8 cellular contexts compared by ENCODE assay signal in the genomic region with DNA sequence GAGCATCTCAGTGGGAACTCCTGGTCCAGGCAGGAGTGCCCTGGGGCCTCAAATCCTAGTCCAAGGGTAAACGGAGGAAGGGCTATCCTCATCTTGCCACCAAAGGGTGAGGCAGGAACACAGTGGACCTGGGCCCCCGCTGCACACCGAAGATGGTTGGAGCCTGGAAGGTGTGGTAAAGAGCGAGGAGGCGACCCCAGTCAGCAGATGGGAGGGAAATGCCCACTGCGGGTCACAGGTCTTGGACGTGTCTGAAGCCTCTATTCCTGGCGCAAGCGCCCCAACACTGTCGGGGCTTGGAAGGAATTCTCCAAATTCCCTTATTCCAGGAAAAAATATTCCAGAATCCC. TPM values are rescaled to one million over a fixed set of nuclear protein-coding genes. Genes with fewer than 3 reads are reported as not detected.
DNase-seq lines count a peak whose midpoint lies in the region; ATAC-seq and TF ChIP-seq lines count a peak whose summit lies in the region.

No MANE protein-coding gene starts in this region.

- peaks cover 41% of the 10 kb centered on the region for H3K27me3 Mint-ChIP-seq in T-helper 2 cell treated with Interferon-gamma antibody and Interleukin-4, amounts not matched to agents 5 μg/mL and 100 μg/mL, for 36 hours (ENCODE audit: low read depth)
- H3K27me3 Mint-ChIP-seq in brain: peaks cover 29% of the 10 kb centered on the region

- intact Hi-C loops in right lobe of liver (cut with DNase I) (no loop called here), thyroid gland (cut with DNase I) (no loop called here)

- H3K27ac ChIP-seq in right lobe of liver (peak overlapping the region in 2 of 3 donors; percentile 26 to 73), thyroid gland (peak overlapping the region; percentile 77 to 92 (median 79))

- peak overlapping the region; percentile 50 to 73 (median 53) for H3K4me3 ChIP-seq in right lobe of liver
- peak overlapping the region in 2 of 3 donors; percentile 90 to 91 for H3K4me3 ChIP-seq in thyroid gland (replicated peaks in 1 of 3)

- H3K36me3 ChIP-seq in right lobe of liver (no peaks in the 10 kb centered on the region), thyroid gland (no peaks in the 10 kb centered on the region)

- TF ChIP-seq CTCF in brain (conservative IDR thresholded peaks at IDR 0.05) (no peak), right lobe of liver (IDR thresholded peaks at IDR 0.05) (no peak), thyroid gland (IDR thresholded peaks at IDR 0.05) (no peak)

- H3K4me1 Mint-ChIP-seq in T-helper 2 cell treated with Interferon-gamma antibody and Interleukin-4, amounts not matched to agents 5 μg/mL and 100 μg/mL, for 36 hours (ENCODE audit: low read depth): no peaks in the 10 kb centered on the region
- H3K4me1 Mint-ChIP-seq in brain: peaks cover 26% of the 10 kb centered on the region

- H3K27me3 ChIP-seq in right lobe of liver (no peaks in the 10 kb centered on the region), thyroid gland (no peaks in the 10 kb centered on the region)

- ATAC-seq in right lobe of liver: no peak

- TF ChIP-seq POLR2A in right lobe of liver (IDR thresholded peaks at IDR 0.05): no peak
- TF ChIP-seq POLR2A in thyroid gland (IDR thresholded peaks at IDR 0.05): no peak

- H3K9me3 ChIP-seq in right lobe of liver (no peaks in the 10 kb centered on the region), thyroid gland (no peaks in the 10 kb centered on the region)

- H3K36me3 Mint-ChIP-seq in T-helper 2 cell treated with Interferon-gamma antibody and Interleukin-4, amounts not matched to agents 5 μg/mL and 100 μg/mL, for 36 hours (ENCODE audit: low read depth): no peaks in the 10 kb centered on the region
- no peaks in the 10 kb centered on the region for H3K36me3 Mint-ChIP-seq in brain

- no peaks in the 10 kb centered on the region for H3K9me3 Mint-ChIP-seq in T-helper 2 cell treated with Interferon-gamma antibody and Interleukin-4, amounts not matched to agents 5 μg/mL and 100 μg/mL, for 36 hours
- no peaks in the 10 kb centered on the region for H3K9me3 Mint-ChIP-seq in brain

- peaks cover 0 to 28% (median 7%) of the 10 kb centered on the region in 4 donors for H3K4me1 ChIP-seq in right lobe of liver
- H3K4me1 ChIP-seq in thyroid gland: peaks cover 32 to 45% of the 10 kb centered on the region in 2 donors

- no peak overlapping the region for H3K27ac Mint-ChIP-seq in T-helper 2 cell treated with Interferon-gamma antibody and Interleukin-4, amounts not matched to agents 5 μg/mL and 100 μg/mL, for 36 hours
- peak overlapping the region in 1 of 5 experiments; percentile 45 for H3K27ac Mint-ChIP-seq in brain

- no peak for DNase-seq in T-helper 2 cell treated with Interferon-gamma antibody and Interleukin-4, amounts not matched to agents 5 μg/mL and 100 μg/mL, for 36 hours (ENCODE audit: low spot score)
- DNase-seq in T-helper 2 cell (no peak), right lobe of liver (no peak), thyroid gland (no peak), NCI-H2081 (lab: John Stamatoyannopoulos, UW) (no peak), NCI-H1105 treated with DMSO at 0.1 percent for 48 hours (lab: John Stamatoyannopoulos, UW) (no peak)
- DNase-seq in central memory CD4-positive, alpha-beta T cell: no peak

- peak overlapping the region; percentile 68 for H3K4me3 Mint-ChIP-seq in T-helper 2 cell treated with Interferon-gamma antibody and Interleukin-4, amounts not matched to agents 5 μg/mL and 100 μg/mL, for 36 hours
- H3K4me3 Mint-ChIP-seq in brain: peak overlapping the region; percentile 79 to 88 (median 81)

- 33% methylated on average over 1 of the region's 10 CpGs for WGBS in right lobe of liver (ENCODE audit: insufficient coverage, low coverage, low lambda C conversion rate, missing lambda C conversion rate)
- WGBS in thyroid gland, 2 donors: 18 to 22% methylated on average over 10 of the region's 10 CpGs

RNA-seq across cellular contexts. Expression of a gene that starts 38.5 kb away (rescaled TPM):
- polyA plus RNA-seq in brain (ENCODE audit: insufficient read depth, low read depth, low replicate concordance): 1.9 TPM
- total RNA-seq in right lobe of liver (1 to 10 TPM in 1 of 6 experiments, under 1 TPM in 5; 0.29 to 2.1 (median 0.44) TPM), thyroid gland (10 to 100 TPM in 1 of 4 donors, 1 to 10 TPM in 3; 7.3 to 13.7 (median 7.7) TPM)
